9 cellular contexts compared by ENCODE assay signal in genomic region chr7:12719141-12719919, GRCh38. TPM values are rescaled to one million over a fixed set of nuclear protein-coding genes. Genes with fewer than 3 reads are reported as not detected.
DNase-seq lines count a peak whose midpoint lies in the region; ATAC-seq and TF ChIP-seq lines count a peak whose summit lies in the region.
"Had no signal": no experiment of that assay in that cellular context is flagged by ENCODE, and none has a peak within 500 bp of the region (broad histone marks: within the 10 kb centered on the region; RNA-seq: fewer than 3 reads in every experiment).

No MANE protein-coding gene starts in this region.

- no peak overlapping the region for H2AFZ ChIP-seq in parathyroid adenoma

- H3K9me3 Mint-ChIP-seq in CD4-positive, CD25-positive, alpha-beta regulatory T cell: peaks cover 0 to 2% (median 0%) of the 10 kb centered on the region in 7 donors
- no peaks in the 10 kb centered on the region for H3K9me3 Mint-ChIP-seq in dendritic cell treated with granulocyte-macrophage colony-stimulating factor and Interleukin-4, amounts not matched to agents 40 ng/mL and 50 ng/mL, for 4 days

- no peak for DNase-seq in CD4-positive, CD25-positive, alpha-beta regulatory T cell
- peak; percentile 84 for DNase-seq in NB4 (ENCODE audit: low read depth)
- no peak for DNase-seq in cerebellar cortex (ENCODE audit: low spot score)
- no peak for DNase-seq in G401 (ENCODE audit: low spot score)
- no peak for DNase-seq in stimulated activated naive CD4-positive, alpha-beta T cell treated with Interleukin-2 at 50 U/mL for 16 hours (lab: John Stamatoyannopoulos, UW)
- DNase-seq: SJCRH30 had no signal

- no peaks in the 10 kb centered on the region for H3K36me3 ChIP-seq in CD4-positive, CD25-positive, alpha-beta regulatory T cell (ENCODE audit: control insufficient read depth, insufficient read depth, low read length)
- H3K36me3 ChIP-seq in parathyroid adenoma (ENCODE audit: control insufficient read depth, insufficient read depth, low read length): no peaks in the 10 kb centered on the region
- H3K36me3 ChIP-seq: SJCRH30 had no signal

- H3K4me3 ChIP-seq in CD4-positive, CD25-positive, alpha-beta regulatory T cell (ENCODE audit: low read depth, low read length): no peak overlapping the region
- H3K4me3 ChIP-seq in NB4 (ENCODE audit: low read depth, low read length): peak overlapping the region; percentile 30
- no peak overlapping the region for H3K4me3 ChIP-seq in parathyroid adenoma (ENCODE audit: low read depth, low read length)
- H3K4me3 ChIP-seq: SJCRH30 had no signal

- in situ Hi-C loops in G401 (cut with HindIII; ENCODE audit: low sequenced_read_pairs): no loop called here

- TF ChIP-seq CTCF in NB4 (IDR thresholded peaks at IDR 0.05; ENCODE audit: low read depth, low read length): no peak
- TF ChIP-seq CTCF in parathyroid adenoma (IDR thresholded peaks at IDR 0.05): no peak

- intact Hi-C loops in dendritic cell treated with granulocyte-macrophage colony-stimulating factor and Interleukin-4, amounts not matched to agents 40 ng/mL and 50 ng/mL, for 4 days (cut with micrococcal nuclease): no loop called here

- H3K27ac Mint-ChIP-seq in CD4-positive, CD25-positive, alpha-beta regulatory T cell: peak overlapping the region in 2 of 3 donors; percentile 3 to 48
- peak overlapping the region; percentile 44 for H3K27ac Mint-ChIP-seq in dendritic cell treated with granulocyte-macrophage colony-stimulating factor and Interleukin-4, amounts not matched to agents 40 ng/mL and 50 ng/mL, for 4 days

- TF ChIP-seq POLR2A in NB4 (IDR thresholded peaks at IDR 0.05; ENCODE audit: extremely low read depth, insufficient read length): no peak

- H3K4me1 Mint-ChIP-seq in CD4-positive, CD25-positive, alpha-beta regulatory T cell: peaks cover 0 to 37% (median 11%) of the 10 kb centered on the region in 4 donors
- peaks cover 72% of the 10 kb centered on the region for H3K4me1 Mint-ChIP-seq in dendritic cell treated with granulocyte-macrophage colony-stimulating factor and Interleukin-4, amounts not matched to agents 40 ng/mL and 50 ng/mL, for 4 days (ENCODE audit: low read depth)

- no peak for ATAC-seq in CD4-positive, CD25-positive, alpha-beta regulatory T cell (ENCODE audit: low read depth in 2 of 2)
- no peak for ATAC-seq in GM21381 (IDR thresholded peaks at IDR 0.05; ENCODE audit: unreplicated experiment)

- no peaks in the 10 kb centered on the region for H3K36me3 Mint-ChIP-seq in CD4-positive, CD25-positive, alpha-beta regulatory T cell
- H3K36me3 Mint-ChIP-seq in dendritic cell treated with granulocyte-macrophage colony-stimulating factor and Interleukin-4, amounts not matched to agents 40 ng/mL and 50 ng/mL, for 4 days (ENCODE audit: low read depth): no peaks in the 10 kb centered on the region

- H3K27ac ChIP-seq in CD4-positive, CD25-positive, alpha-beta regulatory T cell (ENCODE audit: insufficient read depth, low read length, poor library complexity, severe bottlenecking): no peak overlapping the region
- H3K27ac ChIP-seq in parathyroid adenoma: peak overlapping the region; percentile 62
- H3K27ac ChIP-seq: SJCRH30 had no signal

- no peak overlapping the region for H3K9ac ChIP-seq in parathyroid adenoma

- H3K4me3 Mint-ChIP-seq in CD4-positive, CD25-positive, alpha-beta regulatory T cell: no peak overlapping the region
- H3K4me3 Mint-ChIP-seq in dendritic cell treated with granulocyte-macrophage colony-stimulating factor and Interleukin-4, amounts not matched to agents 40 ng/mL and 50 ng/mL, for 4 days: no peak overlapping the region

- H3K9me3 ChIP-seq in CD4-positive, CD25-positive, alpha-beta regulatory T cell (ENCODE audit: control insufficient read depth in 2 of 2, low read length in 2 of 2): no peaks in the 10 kb centered on the region
- no peaks in the 10 kb centered on the region for H3K9me3 ChIP-seq in parathyroid adenoma (ENCODE audit: control insufficient read depth, low read length)
- H3K9me3 ChIP-seq: SJCRH30 had no signal

- no peaks in the 10 kb centered on the region for H3K79me2 ChIP-seq in parathyroid adenoma

- no peak overlapping the region for H3K4me2 ChIP-seq in parathyroid adenoma (ENCODE audit: low read length)

- H3K27me3 Mint-ChIP-seq in CD4-positive, CD25-positive, alpha-beta regulatory T cell: peaks cover 4% of the 10 kb centered on the region
- H3K27me3 Mint-ChIP-seq in dendritic cell treated with granulocyte-macrophage colony-stimulating factor and Interleukin-4, amounts not matched to agents 40 ng/mL and 50 ng/mL, for 4 days: no peaks in the 10 kb centered on the region

- H3K4me1 ChIP-seq in CD4-positive, CD25-positive, alpha-beta regulatory T cell (ENCODE audit: control insufficient read depth, insufficient read depth, low read length, poor library complexity, severe bottlenecking): peaks cover 8% of the 10 kb centered on the region
- H3K4me1 ChIP-seq in parathyroid adenoma: no peaks in the 10 kb centered on the region

- H3K27me3 ChIP-seq in CD4-positive, CD25-positive, alpha-beta regulatory T cell (ENCODE audit: control insufficient read depth, insufficient read depth, low read length): no peaks in the 10 kb centered on the region
- H3K27me3 ChIP-seq in parathyroid adenoma (ENCODE audit: control insufficient read depth, insufficient read depth, low read length): no peaks in the 10 kb centered on the region
- H3K27me3 ChIP-seq: SJCRH30 had no signal

RNA-seq across cellular contexts. Expression of gene ARL4A, which starts 31.9 kb away (rescaled TPM):
- 52.0 TPM for total RNA-seq in CD4-positive, CD25-positive, alpha-beta regulatory T cell
- 10 to 100 TPM; 28.6 to 40.8 (median 34.0) TPM for polyA plus RNA-seq in CD4-positive, CD25-positive, alpha-beta regulatory T cell
- 21.4 and 26.1 TPM in 2 replicates for total RNA-seq in G401 (2014; rRNA removed; shearing (Covaris generic))
